Comparison of ENCODE assay signal across 30 cellular contexts in genomic region chr20:32811886-32812285, GRCh38. TPM values are rescaled to one million over a fixed set of nuclear protein-coding genes. Genes with fewer than 3 reads are reported as not detected.
DNase-seq lines count a peak whose midpoint lies in the region; ATAC-seq, FAIRE-seq and TF ChIP-seq lines count a peak whose summit lies in the region.
"Had no signal": no experiment of that assay in that cellular context is flagged by ENCODE, and none has a peak within 500 bp of the region (broad histone marks: within the 10 kb centered on the region; RNA-seq: fewer than 3 reads in every experiment).

No MANE protein-coding gene starts in this region.

- H3K4ac ChIP-seq in H1 (replicated peaks; ENCODE audit: insufficient read length, low read depth, low read length) = no peak overlapping the region

- TF ChIP-seq EP300 in HepG2 (IDR thresholded peaks at IDR 0.05; ENCODE audit: low read depth in 2 of 2, low read length in 2 of 2) (no peak), HepG2 (CRISPR knock-in tag; IDR thresholded peaks at IDR 0.05; ENCODE audit: borderline replicate concordance) (no peak), H1 (IDR thresholded peaks at IDR 0.05; ENCODE audit: borderline replicate concordance in 1 of 2, low read depth in 2 of 2, low read length in 2 of 2) (no peak)

- TF ChIP-seq RAD21 in HepG2 (CRISPR knock-in tag; IDR thresholded peaks at IDR 0.05) (no peak), H1 (IDR thresholded peaks at IDR 0.05 in 1 of 2, conservative IDR thresholded peaks at IDR 0.05 in 1 of 2; ENCODE audit: low read depth in 2 of 2, low read length in 2 of 2) (no peak)

- no peak overlapping the region for H4K91ac ChIP-seq in H1 (replicated peaks; ENCODE audit: insufficient read length, low read length)

- no peak overlapping the region for H3K14ac ChIP-seq in H1 (ENCODE audit: insufficient read length)

- H3K27me3 Mint-ChIP-seq in T-helper 17 cell = no peaks in the 10 kb centered on the region
- H3K27me3 Mint-ChIP-seq: CD4-positive, alpha-beta memory T cell had no signal

- ATAC-seq in HepG2 (no peak), right lobe of liver (no peak), T-helper 17 cell (no peak), GM19328 (IDR thresholded peaks at IDR 0.05; ENCODE audit: unreplicated experiment) (no peak)
- ATAC-seq: A549, GM12878 had no signal

- H3K4me1 ChIP-seq in HepG2 (ENCODE audit: insufficient read depth, low read length) (no peaks in the 10 kb centered on the region), right lobe of liver (no peaks in the 10 kb centered on the region), H1 (replicated peaks in 1 of 4; ENCODE audit: control insufficient read depth in 3 of 4, insufficient read depth in 4 of 4, low read length in 3 of 4) (peaks cover 3 to 10% (median 7%) of the 10 kb centered on the region in 4 experiments), A673 (ENCODE audit: insufficient read depth, low read length, poor library complexity, severe bottlenecking) (peaks cover 7% of the 10 kb centered on the region), vagina (no peaks in the 10 kb centered on the region)
- H3K4me1 ChIP-seq: A549, BE2C had no signal

- no peaks in the 10 kb centered on the region for H4K20me1 ChIP-seq in HepG2 (ENCODE audit: insufficient read depth, low read length)
- peaks cover 8 to 18% of the 10 kb centered on the region in 2 experiments for H4K20me1 ChIP-seq in H1 (replicated peaks in 1 of 2; ENCODE audit: control insufficient read depth in 1 of 2, insufficient read depth in 2 of 2, low read length in 2 of 2)
- H4K20me1 ChIP-seq: BLaER1 had no signal

- H2AFZ ChIP-seq in HepG2 (ENCODE audit: low read length) (no peak overlapping the region), H1 (ENCODE audit: low read length) (no peak overlapping the region)

- no peak overlapping the region for H4K5ac ChIP-seq in H1 (ENCODE audit: insufficient read length, low read depth, low read length)

- H2BK20ac ChIP-seq in H1 (ENCODE audit: low read length) = no peak overlapping the region

- H3K79me2 ChIP-seq in HepG2 (ENCODE audit: insufficient read depth, low read length) (no peaks in the 10 kb centered on the region), H1 (ENCODE audit: control insufficient read depth in 1 of 2, insufficient read depth in 2 of 2, low read length in 2 of 2) (no peaks in the 10 kb centered on the region)

- H3K36me3 ChIP-seq in HepG2 (replicated peaks in 1 of 2; ENCODE audit: control insufficient read depth in 1 of 2, insufficient read depth in 2 of 2, low read length in 2 of 2) (peaks cover 3 to 24% of the 10 kb centered on the region in 2 experiments; a peak in 4 of 5 replicates), right lobe of liver (no peaks in the 10 kb centered on the region), H1 (ENCODE audit: control insufficient read depth in 2 of 4, insufficient read depth in 4 of 4, low read length in 3 of 4) (peaks cover 27 to 36% (median 34%) of the 10 kb centered on the region in 4 experiments), A673 (ENCODE audit: insufficient read depth, low read length, poor library complexity, severe bottlenecking) (no peaks in the 10 kb centered on the region), vagina (no peaks in the 10 kb centered on the region)
- H3K36me3 ChIP-seq: BE2C had no signal

- H3K27me3 ChIP-seq in HepG2 (ENCODE audit: control insufficient read depth in 1 of 2, insufficient read depth in 2 of 2, low read length in 2 of 2) (no peaks in the 10 kb centered on the region), right lobe of liver (no peaks in the 10 kb centered on the region), H1 (replicated peaks in 1 of 4; ENCODE audit: control insufficient read depth in 3 of 4, extremely low read depth in 1 of 4, insufficient read depth in 3 of 4, low read length in 3 of 4) (no peaks in the 10 kb centered on the region), A673 (replicated peaks; ENCODE audit: insufficient read depth, low read depth, low read length, poor library complexity) (no peaks in the 10 kb centered on the region), vagina (no peaks in the 10 kb centered on the region)
- H3K27me3 ChIP-seq: BE2C, BLaER1 had no signal

- no peak overlapping the region for H2BK120ac ChIP-seq in H1 (replicated peaks; ENCODE audit: low read depth, low read length)

- H2BK12ac ChIP-seq in H1 (ENCODE audit: low read depth, low read length) = no peak overlapping the region

- intact Hi-C loops in HepG2 (cut with micrococcal nuclease; ENCODE audit: unreplicated experiment) (no loop called here), right lobe of liver (cut with DNase I) (no loop called here), A673 (cut with micrococcal nuclease; ENCODE audit: unreplicated experiment) (no loop called here), vagina (cut with DNase I) (no loop called here)

- H3K56ac ChIP-seq in H1 (replicated peaks; ENCODE audit: insufficient read length, low read depth, low read length) = no peak overlapping the region

- H3K4me3 ChIP-seq in HepG2 (replicated peaks in 1 of 3; ENCODE audit: insufficient read depth in 1 of 3, low read depth in 2 of 3, low read length in 3 of 3) (no peak overlapping the region), right lobe of liver (no peak overlapping the region), H1 (ENCODE audit: extremely low read depth in 1 of 4, insufficient read depth in 2 of 4, low read depth in 3 of 4, low read length in 4 of 4) (no peak overlapping the region), A673 (ENCODE audit: low read depth, low read length, poor library complexity, severe bottlenecking) (no peak overlapping the region), vagina (no peak overlapping the region)
- H3K4me3 ChIP-seq: A549, BLaER1, GM12878 had no signal

- 79% methylated on average over 6 of the region's 6 CpGs for WGBS in HepG2 (ENCODE audit: low lambda C conversion rate)
- 86% methylated on average over 3 of the region's 6 CpGs for WGBS in right lobe of liver (ENCODE audit: insufficient coverage, low coverage, low lambda C conversion rate, missing lambda C conversion rate)
- 86% methylated on average over 6 of the region's 6 CpGs; no CpG with 5 or more reads in 1 of the 2 experiments for WGBS in H1 (ENCODE audit: extremely low coverage in 1 of 2, insufficient coverage in 1 of 2, insufficient read length in 1 of 2, insufficient replicate concordance in 2 of 2, low coverage in 1 of 2, low lambda C conversion rate in 2 of 2, missing lambda C conversion rate in 1 of 2), 2 experiments

- H2AK5ac ChIP-seq in H1 (ENCODE audit: low read depth, low read length) = no peak overlapping the region

- no peak overlapping the region for H3K4me3 Mint-ChIP-seq in T-helper 17 cell
- H3K4me3 Mint-ChIP-seq: CD14-positive monocyte; CD4-positive, alpha-beta memory T cell; CD4-positive, CD25-positive, alpha-beta regulatory T cell; CD8-positive, alpha-beta memory T cell had no signal

- POLR2A ChIA-PET in HepG2 (lab: Yijun Ruan, JAX) = no interaction called here
- POLR2A ChIA-PET in H1 (lab: Charles Lee; ENCODE audit: partially characterized antibody) = interaction anchor here (1.0 to 12.6 kb wide), 17 partner anchors 9 to 168 kb away, joined by 3 to 112 read pairs (median 6); partner anchors contain the start of genes C20orf203, COMMD7, DNMT3B and MAPRE1
- POLR2A ChIA-PET in A673 (lab: Charles Lee; ENCODE audit: low non-redundant PET) = no interaction called here

- no peak overlapping the region for H3K23ac ChIP-seq in H1 (ENCODE audit: insufficient read length)

- TF ChIP-seq POLR2A in HepG2 (IDR thresholded peaks at IDR 0.05; ENCODE audit: insufficient read depth in 1 of 2, low read depth in 2 of 2, low read length in 2 of 2) = no peak
- TF ChIP-seq POLR2A in right lobe of liver (IDR thresholded peaks at IDR 0.05) = no peak
- TF ChIP-seq POLR2A in H1 (IDR thresholded peaks at IDR 0.05; ENCODE audit: control extremely low read depth in 1 of 2, low read depth in 2 of 2, low read length in 2 of 2) = no peak
- TF ChIP-seq POLR2A in vagina (IDR thresholded peaks at IDR 0.05) = no peak

- peaks cover 2% of the 10 kb centered on the region for H3K4me1 Mint-ChIP-seq in T-helper 17 cell
- H3K4me1 Mint-ChIP-seq: CD4-positive, alpha-beta memory T cell; CD4-positive, CD25-positive, alpha-beta regulatory T cell; CD8-positive, alpha-beta memory T cell had no signal

- H3K9me3 ChIP-seq in HepG2 (ENCODE audit: low read length) (no peaks in the 10 kb centered on the region), right lobe of liver (no peaks in the 10 kb centered on the region), T-helper 17 cell (ENCODE audit: control insufficient read depth, low read length, poor library complexity, severe bottlenecking) (no peaks in the 10 kb centered on the region), H1 (ENCODE audit: insufficient read depth in 2 of 2, low read depth in 1 of 2, low read length in 1 of 2) (no peaks in the 10 kb centered on the region), A673 (ENCODE audit: low read depth, low read length, poor library complexity, severe bottlenecking) (no peaks in the 10 kb centered on the region), vagina (no peaks in the 10 kb centered on the region)
- H3K9me3 ChIP-seq: A549, BE2C, BLaER1 had no signal

- DNase-seq in HepG2 (ENCODE audit: low spot score) (no peak), right lobe of liver (no peak), T-helper 17 cell (no peak), H1 (ENCODE audit: low read depth in 1 of 2, low spot score in 2 of 2) (no peak), A673 (ENCODE audit: low spot score) (no peak), vagina (ENCODE audit: extremely low spot score in 2 of 2) (no peak)
- DNase-seq: ACHN; BE2C; C1 segment of cervical spinal cord; CD4-positive, alpha-beta memory T cell; CD4-positive, CD25-positive, alpha-beta regulatory T cell; CD8-positive, alpha-beta memory T cell; COR-L47; DMS 273 treated with DMSO at 0.1 percent for 48 hours; DMS153; DMS53; DMS79; DND-41; EL; GDM1 had no signal

- in situ Hi-C loops in HepG2 (cut with HindIII; ENCODE audit: extremely low pct_ligation_motif_present, low pct_unique_long_range_greater_than_20kb) = no loop called here

- H3K79me1 ChIP-seq in H1 (ENCODE audit: low read depth, low read length) = no peaks in the 10 kb centered on the region

- H3K27ac ChIP-seq in HepG2 (ENCODE audit: extremely low read length, insufficient read depth, low read length) = no peak overlapping the region
- H3K27ac ChIP-seq in right lobe of liver = no peak overlapping the region
- no peak overlapping the region for H3K27ac ChIP-seq in H1 (ENCODE audit: low read depth, low read length)
- H3K27ac ChIP-seq in A673 (ENCODE audit: low read depth, low read length, poor library complexity, severe bottlenecking) = no peak overlapping the region
- H3K27ac ChIP-seq in vagina = no peak overlapping the region
- H3K27ac ChIP-seq: 22Rv1, A549, BLaER1 had no signal

- no peak overlapping the region for H3K4me2 ChIP-seq in HepG2 (ENCODE audit: low read depth, low read length)
- no peak overlapping the region for H3K4me2 ChIP-seq in H1 (ENCODE audit: insufficient read depth in 1 of 2, low read depth in 2 of 2, low read length in 2 of 2)
- H3K4me2 ChIP-seq: A549, BLaER1 had no signal

- H3K36me3 Mint-ChIP-seq in T-helper 17 cell (ENCODE audit: low read depth) = no peaks in the 10 kb centered on the region
- H3K36me3 Mint-ChIP-seq: CD4-positive, alpha-beta memory T cell; CD8-positive, alpha-beta memory T cell had no signal

- H2BK5ac ChIP-seq in H1 (ENCODE audit: low read depth, low read length) = no peak overlapping the region

- peak overlapping the region; percentile 9 for H3K27ac Mint-ChIP-seq in T-helper 17 cell
- H3K27ac Mint-ChIP-seq: CD14-positive monocyte; CD4-positive, CD25-positive, alpha-beta regulatory T cell had no signal

- no peak for FAIRE-seq in HepG2 (lab: Jason Lieb, UNC)
- FAIRE-seq in H1 (lab: Jason Lieb, UNC) = no peak
- FAIRE-seq: A549, GM12878, GM12892, GM18507 had no signal

- no peak overlapping the region for H4K8ac ChIP-seq in H1 (ENCODE audit: extremely low read depth, insufficient read depth, low read length)

- TF ChIP-seq CTCF in HepG2 (CRISPR knock-in tag; IDR thresholded peaks at IDR 0.05) (no peak), right lobe of liver (IDR thresholded peaks at IDR 0.05) (no peak), H1 (IDR thresholded peaks at IDR 0.05; ENCODE audit: control extremely low read depth in 1 of 3, insufficient read depth in 1 of 3, low read depth in 1 of 3, low read length in 3 of 3) (no peak), A673 (conservative IDR thresholded peaks at IDR 0.05; ENCODE audit: low read depth, low read length) (no peak), vagina (IDR thresholded peaks at IDR 0.05) (no peak)

- H2BK15ac ChIP-seq in H1 (ENCODE audit: low read length) = no peak overlapping the region

- H3K9ac ChIP-seq in HepG2 (ENCODE audit: insufficient read depth, low read depth, low read length) (no peak overlapping the region), H1 (replicated peaks in 1 of 4; ENCODE audit: extremely low read depth in 1 of 4, low read depth in 3 of 4, low read length in 3 of 4) (no peak overlapping the region)
- H3K9ac ChIP-seq: BLaER1 had no signal

- H3K23me2 ChIP-seq in H1 (ENCODE audit: low read depth, low read length) = no peaks in the 10 kb centered on the region

- no peak overlapping the region for H3K18ac ChIP-seq in H1 (ENCODE audit: extremely low read depth, low read length)

- CTCF ChIA-PET in HepG2 (lab: Yijun Ruan, JAX; ENCODE audit: low intra/inter-chr PET ratio, low total read pairs) = no interaction called here
- CTCF ChIA-PET in H1 (lab: Charles Lee; ENCODE audit: partially characterized antibody) = interaction anchor here (2.3 kb wide), 1 partner anchor 22 kb away, joined by 10 read pairs; no protein-coding TSS in a partner anchor
- CTCF ChIA-PET in A673 (lab: Charles Lee) = no interaction called here

- BruUV-seq in HepG2 (replicated peaks; lab: Mats Ljungman, UMichigan) (no TSS peak), A673 (replicated peaks; lab: Mats Ljungman, UMichigan) (no TSS peak)

RNA-seq across cellular contexts. Expression of gene MAPRE1, which starts 7.9 kb away (rescaled TPM):
- total RNA-seq in HepG2 (2016; rRNA removed; fragmentation: Illumina TruSeq; extraction: Trizol) (190 and 342 TPM in 2 replicates), right lobe of liver (10 to 100 TPM in 5 of 6 experiments, 1 to 10 TPM in 1; 7.9 to 26.8 (median 16.1) TPM), T-helper 17 cell (100 to 1,000 TPM; 105 to 134 TPM), A673 (2021) (183 and 201 TPM in 2 replicates), vagina (57.9 TPM)
- total RNA-seq in HepG2 (2016; cell fraction: cytosol; rRNA removed; fragmentation: Illumina TruSeq; extraction: Trizol; ENCODE audit: low read depth) = 23.7 and 27.2 TPM in 2 replicates
- total RNA-seq in HepG2 (2016; cell fraction: insoluble cytoplasmic fraction; rRNA removed; fragmentation: Illumina TruSeq; extraction: Trizol) = 187 and 334 TPM in 2 replicates
- 91.1 and 97.7 TPM in 2 replicates for total RNA-seq in HepG2 (2016; cell fraction: membrane; rRNA removed; fragmentation: Illumina TruSeq; extraction: Trizol)
- total RNA-seq in HepG2 (2016; cell fraction: nucleus; rRNA removed; fragmentation: Illumina TruSeq; extraction: Trizol) = 103 and 108 TPM in 2 replicates
- polyA plus RNA-seq in HepG2 (2011; rRNA removed) (62.1 and 76.0 TPM in 2 replicates), H1 (2011; rRNA removed) (51.9 and 74.5 TPM in 2 replicates)
- 51.6 and 80.9 TPM in 2 replicates for polyA plus RNA-seq in HepG2 (2011; cell fraction: cytosol; rRNA removed)
- 20.7 and 30.2 TPM in 2 replicates for polyA plus RNA-seq in HepG2 (2011; cell fraction: nucleus; rRNA removed)
- polyA plus RNA-seq in HepG2 (2012) = 141 and 152 TPM in 2 replicates
- 28.5 and 29.5 TPM in 2 replicates for polyA plus RNA-seq in HepG2 (2016; cell fraction: cytosol; fragmentation: Illumina TruSeq; extraction: Trizol; ENCODE audit: low read depth)
- 374 and 399 TPM in 2 replicates for polyA plus RNA-seq in HepG2 (2016; cell fraction: insoluble cytoplasmic fraction; fragmentation: Illumina TruSeq; extraction: Trizol; ENCODE audit: low read depth)
- 73.8 and 81.9 TPM in 2 replicates for polyA plus RNA-seq in HepG2 (2016; cell fraction: membrane; fragmentation: Illumina TruSeq; extraction: Trizol; ENCODE audit: low read depth)
- polyA plus RNA-seq in HepG2 (2016; cell fraction: nucleus; fragmentation: Illumina TruSeq; extraction: Trizol; ENCODE audit: insufficient read depth, low read depth) = 134 and 143 TPM in 2 replicates
- 44.6 and 56.4 TPM in 2 replicates for polyA minus RNA-seq in HepG2 (2011; rRNA and poly(A)+ RNA removed; ENCODE audit: low replicate concordance)
- 59.3 and 68.8 TPM in 2 replicates for polyA minus RNA-seq in HepG2 (2011; cell fraction: cytosol; rRNA and poly(A)+ RNA removed)
- polyA minus RNA-seq in HepG2 (2011; cell fraction: nucleus; rRNA and poly(A)+ RNA removed) = 42.7 and 48.6 TPM in 2 replicates
- total RNA-seq in H1 (2021; fragmentation: NEBNext Ultra II Directional; extraction: Animal tissue kit (Norgen Biotek cat#: 25700)) = 170 and 173 TPM in 2 replicates
- polyA plus RNA-seq in H1 (2011; cell fraction: cytosol; rRNA removed) = 98.6 TPM
- polyA plus RNA-seq in H1 (2011; cell fraction: nucleus; rRNA removed) = 20.6 TPM
- polyA plus RNA-seq in H1 (2012, experiment 1 of 2) = 98.2 to 158 TPM (median 111 TPM) in 4 replicates
- 22.4 TPM for polyA plus RNA-seq in H1 (2012, experiment 2 of 2)
- 83.8 TPM for polyA plus RNA-seq in H1 (2013, experiment 1 of 2)
- polyA plus RNA-seq in H1 (2013, experiment 2 of 2) = 85.3 TPM
- polyA minus RNA-seq in H1 (2011; rRNA and poly(A)+ RNA removed) = 78.7 and 87.3 TPM in 2 replicates
- polyA minus RNA-seq in H1 (2011; cell fraction: cytosol; rRNA and poly(A)+ RNA removed) = 59.3 TPM
- polyA minus RNA-seq in H1 (2011; cell fraction: nucleus; rRNA and poly(A)+ RNA removed) = 32.8 TPM

RNA-seq across cellular contexts. Expression of gene EFCAB8, which starts 46.8 kb away (rescaled TPM):
- total RNA-seq in HepG2 (2016; rRNA removed; fragmentation: Illumina TruSeq; extraction: Trizol) = 0.22 TPM in 1 of 2 replicates, not detected in the other
- 0.10 TPM in 1 of 2 replicates, not detected in the other for total RNA-seq in HepG2 (2016; cell fraction: cytosol; rRNA removed; fragmentation: Illumina TruSeq; extraction: Trizol; ENCODE audit: low read depth)
- total RNA-seq in HepG2 (2016; cell fraction: insoluble cytoplasmic fraction; rRNA removed; fragmentation: Illumina TruSeq; extraction: Trizol) = not detected in 2 replicates
- total RNA-seq in HepG2 (2016; cell fraction: membrane; rRNA removed; fragmentation: Illumina TruSeq; extraction: Trizol) = not detected in 2 replicates
- total RNA-seq in HepG2 (2016; cell fraction: nucleus; rRNA removed; fragmentation: Illumina TruSeq; extraction: Trizol) = 0.72 TPM in 1 of 2 replicates, not detected in the other
- polyA plus RNA-seq in HepG2 (2011; rRNA removed) = 0.15 TPM in 1 of 2 replicates, not detected in the other
- not detected in 2 replicates for polyA plus RNA-seq in HepG2 (2011; cell fraction: cytosol; rRNA removed)
- polyA plus RNA-seq in HepG2 (2011; cell fraction: nucleus; rRNA removed) = 0.31 and 1.2 TPM in 2 replicates
- not detected in 2 replicates for polyA plus RNA-seq in HepG2 (2012)
- polyA plus RNA-seq in HepG2 (2016; cell fraction: cytosol; fragmentation: Illumina TruSeq; extraction: Trizol; ENCODE audit: low read depth) = not detected in 2 replicates
- not detected in 2 replicates for polyA plus RNA-seq in HepG2 (2016; cell fraction: insoluble cytoplasmic fraction; fragmentation: Illumina TruSeq; extraction: Trizol; ENCODE audit: low read depth)
- not detected in 2 replicates for polyA plus RNA-seq in HepG2 (2016; cell fraction: membrane; fragmentation: Illumina TruSeq; extraction: Trizol; ENCODE audit: low read depth)
- polyA plus RNA-seq in HepG2 (2016; cell fraction: nucleus; fragmentation: Illumina TruSeq; extraction: Trizol; ENCODE audit: insufficient read depth, low read depth) = 0.62 and 0.75 TPM in 2 replicates
- not detected in 2 replicates for polyA minus RNA-seq in HepG2 (2011; rRNA and poly(A)+ RNA removed; ENCODE audit: low replicate concordance)
- polyA minus RNA-seq in HepG2 (2011; cell fraction: cytosol; rRNA and poly(A)+ RNA removed) = not detected in 2 replicates
- not detected in 2 replicates for polyA minus RNA-seq in HepG2 (2011; cell fraction: nucleus; rRNA and poly(A)+ RNA removed)
- total RNA-seq in right lobe of liver = under 1 TPM in 4 of 6 experiments, not detected in 2; 0.17 to 0.22 (median 0.20) TPM
- total RNA-seq in T-helper 17 cell = 1 to 10 TPM in 1 of 2 donors, under 1 TPM in 1; 0.32 to 1.8 TPM
- total RNA-seq in H1 (2021; fragmentation: NEBNext Ultra II Directional; extraction: Animal tissue kit (Norgen Biotek cat#: 25700)) = 0.20 TPM in 1 of 2 replicates, not detected in the other
- polyA plus RNA-seq in H1 (2011; rRNA removed) = 0.02 and 0.06 TPM in 2 replicates
- polyA plus RNA-seq in H1 (2011; cell fraction: cytosol; rRNA removed) = 0.10 TPM
- polyA plus RNA-seq in H1 (2011; cell fraction: nucleus; rRNA removed) = 0.30 TPM
- 0.04 to 0.05 TPM in 2 of 4 replicates, not detected in the others for polyA plus RNA-seq in H1 (2012, experiment 1 of 2)
- polyA plus RNA-seq in H1 (2012, experiment 2 of 2) = not detected
- 0.12 TPM for polyA plus RNA-seq in H1 (2013, experiment 1 of 2)
- polyA plus RNA-seq in H1 (2013, experiment 2 of 2) = 0.13 TPM
- 0.24 and 0.79 TPM in 2 replicates for polyA minus RNA-seq in H1 (2011; rRNA and poly(A)+ RNA removed)
- not detected for polyA minus RNA-seq in H1 (2011; cell fraction: cytosol; rRNA and poly(A)+ RNA removed)
- polyA minus RNA-seq in H1 (2011; cell fraction: nucleus; rRNA and poly(A)+ RNA removed) = 0.90 TPM
- total RNA-seq in A673 (2021) = 0.13 TPM in 1 of 2 replicates, not detected in the other
- total RNA-seq in vagina = not detected
- total RNA-seq: A172 had no signal
- polyA plus RNA-seq: A549; AG04450; CD14-positive monocyte; CD4-positive, alpha-beta memory T cell; CD4-positive, CD25-positive, alpha-beta regulatory T cell; CD8-positive, alpha-beta memory T cell had no signal

RNA-seq across cellular contexts. Expression of gene DNMT3B, which starts 49.7 kb away (rescaled TPM):
- total RNA-seq in HepG2 (2016; rRNA removed; fragmentation: Illumina TruSeq; extraction: Trizol) = 13.2 and 13.9 TPM in 2 replicates
- total RNA-seq in HepG2 (2016; cell fraction: cytosol; rRNA removed; fragmentation: Illumina TruSeq; extraction: Trizol; ENCODE audit: low read depth) = 4.8 and 5.6 TPM in 2 replicates
- 12.3 and 14.0 TPM in 2 replicates for total RNA-seq in HepG2 (2016; cell fraction: insoluble cytoplasmic fraction; rRNA removed; fragmentation: Illumina TruSeq; extraction: Trizol)
- total RNA-seq in HepG2 (2016; cell fraction: membrane; rRNA removed; fragmentation: Illumina TruSeq; extraction: Trizol) = 7.7 TPM in 2 replicates
- 11.8 and 13.9 TPM in 2 replicates for total RNA-seq in HepG2 (2016; cell fraction: nucleus; rRNA removed; fragmentation: Illumina TruSeq; extraction: Trizol)
- 3.8 and 4.5 TPM in 2 replicates for polyA plus RNA-seq in HepG2 (2011; rRNA removed)
- 2.1 and 2.3 TPM in 2 replicates for polyA plus RNA-seq in HepG2 (2011; cell fraction: cytosol; rRNA removed)
- 9.9 and 12.6 TPM in 2 replicates for polyA plus RNA-seq in HepG2 (2011; cell fraction: nucleus; rRNA removed)
- polyA plus RNA-seq in HepG2 (2012) = 2.3 and 4.4 TPM in 2 replicates
- polyA plus RNA-seq in HepG2 (2016; cell fraction: cytosol; fragmentation: Illumina TruSeq; extraction: Trizol; ENCODE audit: low read depth) = 0.97 and 1.1 TPM in 2 replicates
- polyA plus RNA-seq in HepG2 (2016; cell fraction: insoluble cytoplasmic fraction; fragmentation: Illumina TruSeq; extraction: Trizol; ENCODE audit: low read depth) = 12.3 and 14.5 TPM in 2 replicates
- 3.8 and 4.4 TPM in 2 replicates for polyA plus RNA-seq in HepG2 (2016; cell fraction: membrane; fragmentation: Illumina TruSeq; extraction: Trizol; ENCODE audit: low read depth)
- polyA plus RNA-seq in HepG2 (2016; cell fraction: nucleus; fragmentation: Illumina TruSeq; extraction: Trizol; ENCODE audit: insufficient read depth, low read depth) = 27.6 and 29.8 TPM in 2 replicates
- polyA minus RNA-seq in HepG2 (2011; rRNA and poly(A)+ RNA removed; ENCODE audit: low replicate concordance) = 4.9 and 9.1 TPM in 2 replicates
- 1.8 and 2.3 TPM in 2 replicates for polyA minus RNA-seq in HepG2 (2011; cell fraction: cytosol; rRNA and poly(A)+ RNA removed)
- 2.6 and 3.0 TPM in 2 replicates for polyA minus RNA-seq in HepG2 (2011; cell fraction: nucleus; rRNA and poly(A)+ RNA removed)
- under 1 TPM; 0.43 to 0.88 (median 0.65) TPM for total RNA-seq in right lobe of liver
- under 1 TPM; 0.30 to 0.34 TPM for total RNA-seq in T-helper 17 cell
- 1,016 and 1,038 TPM in 2 replicates for total RNA-seq in H1 (2021; fragmentation: NEBNext Ultra II Directional; extraction: Animal tissue kit (Norgen Biotek cat#: 25700))
- 433 and 469 TPM in 2 replicates for polyA plus RNA-seq in H1 (2011; rRNA removed)
- polyA plus RNA-seq in H1 (2011; cell fraction: cytosol; rRNA removed) = 457 TPM
- 676 TPM for polyA plus RNA-seq in H1 (2011; cell fraction: nucleus; rRNA removed)
- polyA plus RNA-seq in H1 (2012, experiment 1 of 2) = 568 to 702 TPM (median 611 TPM) in 4 replicates
- 410 TPM for polyA plus RNA-seq in H1 (2012, experiment 2 of 2)
- 587 TPM for polyA plus RNA-seq in H1 (2013, experiment 1 of 2)
- 555 TPM for polyA plus RNA-seq in H1 (2013, experiment 2 of 2)
- polyA minus RNA-seq in H1 (2011; rRNA and poly(A)+ RNA removed) = 327 and 359 TPM in 2 replicates
- 389 TPM for polyA minus RNA-seq in H1 (2011; cell fraction: cytosol; rRNA and poly(A)+ RNA removed)
- polyA minus RNA-seq in H1 (2011; cell fraction: nucleus; rRNA and poly(A)+ RNA removed) = 257 TPM
- 3.8 and 5.7 TPM in 2 replicates for total RNA-seq in A673 (2021)
- total RNA-seq in vagina = 1.2 TPM

Comparison
In these comparisons a context has a peak if more than half of its experiments do, and no peak if none do; other contexts are left out.
1. RNA of gene DNMT3B, which starts 49.7 kb away (total RNA-seq): 1,016 to 1,038 TPM in H1; 4.8 to 14.0 TPM in HepG2, 3.8 to 5.7 TPM in A673, 1.2 TPM in vagina (single experiment), 0.43 to 0.88 TPM in right lobe of liver and 0.30 to 0.34 TPM in T-helper 17 cell; every median in the first group is over 10 times any median in the second.
2. Of the 41 proteins assayed by ChIP-seq in both HepG2 and H1: peak only in HepG2: none; only in H1: POLR2AphosphoS5; in both: CEBPB; in neither: 39.